Comparison of ENCODE assay signal across 1 cellular context in genomic region chr9:12818431-12819000, GRCh38.
TF ChIP-seq lines count a peak whose summit lies in the region.

No MANE protein-coding gene starts in this region.

TF ChIP-seq in GM23338, 12 proteins besides CTCF, POLR2A, EP300 and RAD21:
- no peak for TF ChIP-seq ZNF462 (CRISPR knock-in tag; IDR thresholded peaks at IDR 0.05)
- TF ChIP-seq POLR2AphosphoS5 (IDR thresholded peaks at IDR 0.05; ENCODE audit: low read depth), result no peak
- no peak for TF ChIP-seq STAT1 (IDR thresholded peaks at IDR 0.05; ENCODE audit: unreplicated experiment)
- TF ChIP-seq NANOG (IDR thresholded peaks at IDR 0.05; ENCODE audit: borderline replicate concordance), result no peak
- no peak for TF ChIP-seq ZNF331 (CRISPR knock-in tag; IDR thresholded peaks at IDR 0.05; ENCODE audit: low read depth)
- no peak for TF ChIP-seq EZH2phosphoT487 (IDR thresholded peaks at IDR 0.05; ENCODE audit: unreplicated experiment)
- no peak for TF ChIP-seq ZNF114 (CRISPR knock-in tag; IDR thresholded peaks at IDR 0.05)
- TF ChIP-seq JUNB (IDR thresholded peaks at IDR 0.05; ENCODE audit: unreplicated experiment), result no peak
- no peak for TF ChIP-seq CREB1 (CRISPR knock-in tag; IDR thresholded peaks at IDR 0.05; ENCODE audit: low read depth)
- TF ChIP-seq REST (IDR thresholded peaks at IDR 0.05; ENCODE audit: unreplicated experiment), result no peak
- TF ChIP-seq ETS1 (IDR thresholded peaks at IDR 0.05), result no peak
- TF ChIP-seq EZH2 (IDR thresholded peaks at IDR 0.05; ENCODE audit: low read depth, unreplicated experiment), result no peak
TF ChIP-seq in GM23338: peak in this region for 0.
